ENCODE assay signal across 12 cellular contexts in genomic region chr9:89798546-89799120, GRCh38.
"Had no signal": no experiment of that assay in that cellular context is flagged by ENCODE, and none has a peak within 500 bp of the region (broad histone marks: within the 10 kb centered on the region; RNA-seq: fewer than 3 reads in every experiment).

No MANE protein-coding gene starts in this region.

- H3K9me3 Mint-ChIP-seq: activated CD4-positive, alpha-beta T cell treated with anti-CD3 and anti-CD28 coated beads, Interleukin-2, amount 10 ng/mL, durations not matched to agents 7 days and 5 days; activated naive CD4-positive, alpha-beta T cell treated with anti-CD3 and anti-CD28 coated beads, Interleukin-2, amount 10 ng/mL, durations not matched to agents 7 days and 5 days; activated T-helper 2 cell treated with anti-CD3 and anti-CD28 coated beads, Interferon-gamma antibody, Interleukin-2, Interleukin-4, amounts not matched to agents 10 μg/mL and 5 μg/mL and 100 μg/mL, durations not matched to agents 14 hours and 24 hours and 36 hours; endodermal cell; naive thymus-derived CD4-positive, alpha-beta T cell; stimulated activated naive B cell treated with anti-CD40 and anti-IgM and Interleukin-4, amounts not matched to agents 10 μg/mL and 1 μg/mL and 100 μg/mL, for 72 hours; T-helper 2 cell treated with Interferon-gamma antibody and Interleukin-4, amounts not matched to agents 5 μg/mL and 100 μg/mL, for 36 hours had no signal

- ATAC-seq: heart left ventricle; left cardiac atrium; naive thymus-derived CD4-positive, alpha-beta T cell; stimulated activated naive B cell treated with anti-CD40 and anti-IgM and Interleukin-4, amounts not matched to agents 10 μg/mL and 1 μg/mL and 100 μg/mL, for 72 hours had no signal

- H3K27me3 Mint-ChIP-seq: stimulated activated naive B cell treated with anti-CD40 and anti-IgM and Interleukin-4, amounts not matched to agents 10 μg/mL and 1 μg/mL and 100 μg/mL, for 72 hours had no signal

- H3K27ac Mint-ChIP-seq: activated CD4-positive, alpha-beta T cell treated with anti-CD3 and anti-CD28 coated beads, Interleukin-2, amount 10 ng/mL, durations not matched to agents 7 days and 5 days; activated naive CD4-positive, alpha-beta T cell treated with anti-CD3 and anti-CD28 coated beads, Interleukin-2, amount 10 ng/mL, durations not matched to agents 7 days and 5 days; activated T-helper 2 cell treated with anti-CD3 and anti-CD28 coated beads, Interferon-gamma antibody, Interleukin-2, Interleukin-4, amounts not matched to agents 10 μg/mL and 5 μg/mL and 100 μg/mL, durations not matched to agents 14 hours and 24 hours and 36 hours; endodermal cell; naive thymus-derived CD4-positive, alpha-beta T cell; stimulated activated naive B cell treated with anti-CD40 and anti-IgM and Interleukin-4, amounts not matched to agents 10 μg/mL and 1 μg/mL and 100 μg/mL, for 72 hours; T-helper 2 cell treated with Interferon-gamma antibody and Interleukin-4, amounts not matched to agents 5 μg/mL and 100 μg/mL, for 36 hours had no signal

- H3K4me3 Mint-ChIP-seq: activated CD4-positive, alpha-beta T cell treated with anti-CD3 and anti-CD28 coated beads, Interleukin-2, amount 10 ng/mL, durations not matched to agents 7 days and 5 days; activated naive CD4-positive, alpha-beta T cell treated with anti-CD3 and anti-CD28 coated beads, Interleukin-2, amount 10 ng/mL, durations not matched to agents 7 days and 5 days; endodermal cell; naive thymus-derived CD4-positive, alpha-beta T cell; stimulated activated naive B cell treated with anti-CD40 and anti-IgM and Interleukin-4, amounts not matched to agents 10 μg/mL and 1 μg/mL and 100 μg/mL, for 72 hours; T-helper 2 cell treated with Interferon-gamma antibody and Interleukin-4, amounts not matched to agents 5 μg/mL and 100 μg/mL, for 36 hours had no signal

- DNase-seq: activated CD4-positive, alpha-beta T cell treated with anti-CD3 and anti-CD28 coated beads, Interleukin-2, amount 10 ng/mL, durations not matched to agents 7 days and 5 days; activated naive CD4-positive, alpha-beta T cell treated with anti-CD3 and anti-CD28 coated beads, Interleukin-2, amount 10 ng/mL, durations not matched to agents 7 days and 5 days; endodermal cell; heart left ventricle; left cardiac atrium; naive thymus-derived CD4-positive, alpha-beta T cell; pancreas; stimulated activated CD4-positive, alpha-beta T cell treated with anti-CD3 and anti-CD28 coated beads, Interleukin-15, amount 100 ng/mL, for 24 hours; stimulated activated CD4-positive, alpha-beta T cell treated with anti-CD3 and anti-CD28 coated beads, Interleukin-4, amount 100 ng/mL, for 1 hour; stimulated activated naive B cell treated with anti-CD40 and anti-IgM and Interleukin-4, amounts not matched to agents 10 μg/mL and 1 μg/mL and 100 μg/mL, for 72 hours had no signal

- H3K4me1 Mint-ChIP-seq: activated CD4-positive, alpha-beta T cell treated with anti-CD3 and anti-CD28 coated beads, Interleukin-2, amount 10 ng/mL, durations not matched to agents 7 days and 5 days; activated naive CD4-positive, alpha-beta T cell treated with anti-CD3 and anti-CD28 coated beads, Interleukin-2, amount 10 ng/mL, durations not matched to agents 7 days and 5 days had no signal

- H3K36me3 Mint-ChIP-seq: activated naive CD4-positive, alpha-beta T cell treated with anti-CD3 and anti-CD28 coated beads, Interleukin-2, amount 10 ng/mL, durations not matched to agents 7 days and 5 days; stimulated activated naive B cell treated with anti-CD40 and anti-IgM and Interleukin-4, amounts not matched to agents 10 μg/mL and 1 μg/mL and 100 μg/mL, for 72 hours had no signal
